Comparison of ENCODE assay signal across 33 cellular contexts in genomic region chr20:16694176-16694575, GRCh38. TPM values are rescaled to one million over a fixed set of nuclear protein-coding genes. Genes with fewer than 3 reads are reported as not detected.
"Had no signal": no experiment of that assay in that cellular context is flagged by ENCODE, and none has a peak within 500 bp of the region (broad histone marks: within the 10 kb centered on the region; RNA-seq: fewer than 3 reads in every experiment).

No MANE protein-coding gene starts in this region.

- H3K27ac Mint-ChIP-seq: activated CD4-positive, alpha-beta memory T cell treated with anti-CD3 and anti-CD28 coated beads, Interleukin-2, amount 10 ng/mL, durations not matched to agents 7 days and 5 days; activated CD4-positive, alpha-beta T cell treated with anti-CD3 and anti-CD28 coated beads for 36 hours; activated CD4-positive, alpha-beta T cell treated with anti-CD3 and anti-CD28 coated beads, Interleukin-2, amount 10 ng/mL, durations not matched to agents 24 days and 14 days; activated naive CD4-positive, alpha-beta T cell treated with anti-CD3 and anti-CD28 coated beads, Interleukin-2, amount 10 ng/mL, durations not matched to agents 7 days and 5 days; activated naive CD4-positive, alpha-beta T cell treated with anti-CD3 and anti-CD28 coated beads, Interleukin-2, amount 50 U/mL, for 72 hours; activated naive CD8-positive, alpha-beta T cell treated with anti-CD3 and anti-CD28 coated beads, Interleukin-2, amount 10 ng/mL, durations not matched to agents 7 days and 5 days; activated T-cell treated with anti-CD3 and anti-CD28 coated beads, Interleukin-2, amount 50 U/mL, for 24 hours; activated T-cell treated with anti-CD3 and anti-CD28 coated beads, Interleukin-2, amount 50 U/mL, for 72 hours had no signal

- DNase-seq: activated CD4-positive, alpha-beta memory T cell treated with anti-CD3 and anti-CD28 coated beads, Interleukin-2, amount 10 ng/mL, durations not matched to agents 7 days and 5 days; activated CD4-positive, alpha-beta T cell treated with anti-CD3 and anti-CD28 coated beads for 36 hours; activated CD4-positive, alpha-beta T cell treated with anti-CD3 and anti-CD28 coated beads, Interleukin-2, amount 10 ng/mL, durations not matched to agents 24 days and 14 days; activated CD4-positive, CD25-positive, alpha-beta regulatory T cell; activated CD4-positive, CD25-positive, alpha-beta regulatory T cell treated with anti-CD3 and anti-CD28 coated beads, Interleukin-2, amount 50 U/mL, for 72 hours; activated CD8-positive, alpha-beta memory T cell treated with anti-CD3 and anti-CD28 coated beads, Interleukin-2, amount 50 U/mL, for 48 hours; activated gamma-delta T cell; activated naive CD4-positive, alpha-beta T cell; activated naive CD4-positive, alpha-beta T cell treated with anti-CD3 and anti-CD28 coated beads, Interleukin-2, amount 10 ng/mL, durations not matched to agents 7 days and 5 days; activated naive CD8-positive, alpha-beta T cell treated with anti-CD3 and anti-CD28 coated beads, Interleukin-2, amount 10 ng/mL, durations not matched to agents 7 days and 5 days; activated T-cell treated with anti-CD3 and anti-CD28 coated beads for 4 hours; activated T-cell treated with anti-CD3 and anti-CD28 coated beads, Interleukin-2, amount 50 U/mL, for 24 hours; activated T-cell treated with anti-CD3 and anti-CD28 coated beads, Interleukin-2, amount 50 U/mL, for 72 hours; central memory CD4-positive, alpha-beta T cell; cerebellar nuclear complex; colonic mucosa; effector CD8-positive, alpha-beta T cell; esophagus squamous epithelium; foreskin keratinocyte; gastrocnemius medialis; glutamatergic neuron; heart left ventricle; T-helper 2 cell had no signal

- H3K4me3 Mint-ChIP-seq: activated CD4-positive, alpha-beta memory T cell treated with anti-CD3 and anti-CD28 coated beads, Interleukin-2, amount 10 ng/mL, durations not matched to agents 7 days and 5 days; activated CD4-positive, alpha-beta T cell treated with anti-CD3 and anti-CD28 coated beads for 36 hours; activated CD4-positive, alpha-beta T cell treated with anti-CD3 and anti-CD28 coated beads, Interleukin-2, amount 10 ng/mL, durations not matched to agents 24 days and 14 days; activated naive CD4-positive, alpha-beta T cell treated with anti-CD3 and anti-CD28 coated beads, Interleukin-2, amount 10 ng/mL, durations not matched to agents 7 days and 5 days; activated naive CD8-positive, alpha-beta T cell treated with anti-CD3 and anti-CD28 coated beads, Interleukin-2, amount 10 ng/mL, durations not matched to agents 7 days and 5 days; activated T-cell treated with anti-CD3 and anti-CD28 coated beads, Interleukin-2, amount 50 U/mL, for 24 hours; activated T-cell treated with anti-CD3 and anti-CD28 coated beads, Interleukin-2, amount 50 U/mL, for 72 hours; brain had no signal

- H3K36me3 Mint-ChIP-seq: activated naive CD4-positive, alpha-beta T cell treated with anti-CD3 and anti-CD28 coated beads, Interleukin-2, amount 10 ng/mL, durations not matched to agents 7 days and 5 days; activated naive CD4-positive, alpha-beta T cell treated with anti-CD3 and anti-CD28 coated beads, Interleukin-2, amount 50 U/mL, for 72 hours; activated naive CD8-positive, alpha-beta T cell treated with anti-CD3 and anti-CD28 coated beads, Interleukin-2, amount 10 ng/mL, durations not matched to agents 7 days and 5 days; brain had no signal

- H3K27ac ChIP-seq: ascending aorta, breast epithelium, cardiac muscle cell, colonic mucosa, epithelial cell of prostate, esophagus squamous epithelium, foreskin keratinocyte, gastrocnemius medialis, heart left ventricle had no signal

- H3K4me3 ChIP-seq: ascending aorta, breast epithelium, cardiac muscle cell, colonic mucosa, esophagus squamous epithelium, gastrocnemius medialis, heart left ventricle had no signal

- H3K4me1 ChIP-seq: ascending aorta, breast epithelium, colonic mucosa, esophagus squamous epithelium, foreskin keratinocyte had no signal

- H3K9me3 ChIP-seq: ascending aorta, breast epithelium, colonic mucosa, esophagus squamous epithelium, gastrocnemius medialis, heart left ventricle had no signal

- H3K36me3 ChIP-seq: ascending aorta, breast epithelium, cardiac muscle cell, colonic mucosa, esophagus squamous epithelium, gastrocnemius medialis, heart left ventricle had no signal

- H3K27me3 Mint-ChIP-seq: activated naive CD4-positive, alpha-beta T cell treated with anti-CD3 and anti-CD28 coated beads, Interleukin-2, amount 10 ng/mL, durations not matched to agents 7 days and 5 days had no signal

- H3K9me3 Mint-ChIP-seq: activated CD4-positive, alpha-beta memory T cell treated with anti-CD3 and anti-CD28 coated beads, Interleukin-2, amount 10 ng/mL, durations not matched to agents 7 days and 5 days; activated CD4-positive, alpha-beta T cell treated with anti-CD3 and anti-CD28 coated beads, Interleukin-2, amount 10 ng/mL, durations not matched to agents 24 days and 14 days; activated naive CD4-positive, alpha-beta T cell treated with anti-CD3 and anti-CD28 coated beads, Interleukin-2, amount 10 ng/mL, durations not matched to agents 7 days and 5 days; activated naive CD4-positive, alpha-beta T cell treated with anti-CD3 and anti-CD28 coated beads, Interleukin-2, amount 50 U/mL, for 72 hours; activated naive CD8-positive, alpha-beta T cell treated with anti-CD3 and anti-CD28 coated beads, Interleukin-2, amount 10 ng/mL, durations not matched to agents 7 days and 5 days; activated T-cell treated with anti-CD3 and anti-CD28 coated beads, Interleukin-2, amount 50 U/mL, for 24 hours; activated T-cell treated with anti-CD3 and anti-CD28 coated beads, Interleukin-2, amount 50 U/mL, for 72 hours; brain had no signal

- H3K27me3 ChIP-seq: ascending aorta, breast epithelium, cardiac muscle cell, colonic mucosa, esophagus squamous epithelium, foreskin keratinocyte, gastrocnemius medialis had no signal

- H3K4me1 Mint-ChIP-seq: activated CD4-positive, alpha-beta T cell treated with anti-CD3 and anti-CD28 coated beads, Interleukin-2, amount 10 ng/mL, durations not matched to agents 24 days and 14 days; activated naive CD4-positive, alpha-beta T cell treated with anti-CD3 and anti-CD28 coated beads, Interleukin-2, amount 10 ng/mL, durations not matched to agents 7 days and 5 days had no signal

RNA-seq across cellular contexts. Expression of gene OTOR, which starts 54.0 kb away (rescaled TPM):
- total RNA-seq: activated CD4-positive, alpha-beta memory T cell treated with anti-CD3 and anti-CD28 coated beads, Interleukin-2, amount 10 ng/mL, durations not matched to agents 7 days and 5 days; activated CD4-positive, alpha-beta T cell treated with anti-CD3 and anti-CD28 coated beads for 36 hours; activated CD4-positive, alpha-beta T cell treated with anti-CD3 and anti-CD28 coated beads, Interleukin-2, amount 10 ng/mL, durations not matched to agents 24 days and 14 days; activated naive CD4-positive, alpha-beta T cell treated with anti-CD3 and anti-CD28 coated beads, Interleukin-2, amount 50 U/mL, for 72 hours; activated naive CD8-positive, alpha-beta T cell treated with anti-CD3 and anti-CD28 coated beads, Interleukin-2, amount 10 ng/mL, durations not matched to agents 7 days and 5 days; activated T-cell treated with anti-CD3 and anti-CD28 coated beads, Interleukin-2, amount 50 U/mL, for 72 hours; ascending aorta; breast epithelium; cardiac muscle cell; colonic mucosa; dermis microvascular lymphatic vessel endothelial cell; endothelial cell of umbilical vein; esophagus squamous epithelium; foreskin keratinocyte; gastrocnemius medialis; heart left ventricle; T-helper 1 cell treated with Interleukin-12 subunit alpha and Interleukin-12 subunit beta and Interleukin-4 antibody, amounts not matched to agents 30 ng/mL and 1 ng/mL, for 36 hours had no signal
- polyA plus RNA-seq: cardiac muscle cell, endothelial cell of umbilical vein, esophagus, foreskin keratinocyte, heart left ventricle had no signal
